In the genomic region with DNA sequence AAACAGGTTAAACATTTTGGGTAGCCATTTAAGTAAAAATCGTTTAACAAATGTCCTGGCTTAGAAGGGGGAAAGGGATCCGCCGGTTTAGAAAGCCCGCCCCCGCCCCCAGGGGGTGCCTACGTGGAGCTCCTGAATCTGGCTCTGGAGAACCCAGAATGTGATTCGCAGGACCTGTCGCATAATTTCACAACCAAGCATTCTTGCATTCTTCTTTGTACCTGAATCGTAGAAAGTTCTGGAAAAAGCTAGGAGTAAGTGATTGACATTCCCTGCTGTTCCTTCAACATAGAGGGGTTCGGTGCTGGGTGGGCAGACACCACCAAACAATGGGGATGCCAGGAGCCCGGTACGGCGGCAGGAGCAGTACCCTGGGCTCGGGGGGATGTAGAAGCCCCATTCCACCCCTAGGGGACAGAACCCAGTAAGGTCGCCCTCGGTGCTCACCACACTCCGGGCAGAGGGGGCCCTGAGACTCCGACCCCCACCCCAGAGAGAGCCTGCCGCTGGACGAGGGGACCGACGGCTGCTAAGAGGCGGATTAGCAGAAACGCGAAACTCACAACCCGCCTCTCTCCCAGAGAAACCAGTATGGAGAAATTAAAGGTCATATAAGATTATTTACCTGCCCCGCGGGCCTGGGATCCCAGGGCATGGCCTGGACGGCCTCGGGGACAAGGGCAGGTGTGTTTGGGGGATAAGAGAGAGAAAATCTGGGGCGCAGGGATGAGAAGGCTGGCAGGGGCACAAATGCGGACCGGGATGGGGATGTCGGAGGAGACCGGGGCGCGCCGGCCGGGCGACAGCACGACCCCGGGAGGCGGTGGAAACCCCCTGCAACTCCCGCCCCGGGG, we compare ENCODE assay signal across 9 cellular contexts. TPM values are rescaled to one million over a fixed set of nuclear protein-coding genes. Genes with fewer than 3 reads are reported as not detected.
DNase-seq lines count a peak whose midpoint lies in the region; ATAC-seq, FAIRE-seq and TF ChIP-seq lines count a peak whose summit lies in the region.
"Had no signal": no experiment of that assay in that cellular context is flagged by ENCODE, and none has a peak within 500 bp of the region (broad histone marks: within the 10 kb centered on the region; RNA-seq: fewer than 3 reads in every experiment).

No MANE protein-coding gene starts in this region.

- H3K4me1 Mint-ChIP-seq in stimulated activated naive CD8-positive, alpha-beta T cell treated with anti-CD3 and anti-CD28 coated beads, Interleukin-15, Interleukin-2, amounts not matched to agents 100 ng/mL and 50 ng/mL, for 24 hours (ENCODE audit: low read depth), result peaks cover 11% of the 10 kb centered on the region

- H3K9me3 ChIP-seq in BE2C, result no peaks in the 10 kb centered on the region
- H3K9me3 ChIP-seq in K562 (replicated peaks; ENCODE audit: control insufficient read depth, insufficient read depth, low read depth, low read length), result no peaks in the 10 kb centered on the region
- H3K9me3 ChIP-seq in kidney (ENCODE audit: control insufficient read depth in 1 of 2, low read length in 2 of 2), result no peaks in the 10 kb centered on the region

- H4K20me1 ChIP-seq in K562 (replicated peaks; ENCODE audit: control insufficient read depth, insufficient read depth, low read length), result no peaks in the 10 kb centered on the region

- peaks cover 67% of the 10 kb centered on the region for H3K27me3 Mint-ChIP-seq in stimulated activated naive CD8-positive, alpha-beta T cell treated with anti-CD3 and anti-CD28 coated beads, Interleukin-15, Interleukin-2, amounts not matched to agents 100 ng/mL and 50 ng/mL, for 24 hours

- no peak for TF ChIP-seq RAD21 in K562 (CRISPR knock-in tag; conservative IDR thresholded peaks at IDR 0.05 in 1 of 2, IDR thresholded peaks at IDR 0.05 in 1 of 2)

- no peak for TF ChIP-seq EP300 in K562 (IDR thresholded peaks at IDR 0.05; ENCODE audit: low read length)

- H3K27me3 ChIP-seq in BE2C (peaks cover 11% of the 10 kb centered on the region), K562 (ENCODE audit: control insufficient read depth in 2 of 2, insufficient read depth in 2 of 2, low read length in 2 of 2) (no peaks in the 10 kb centered on the region)

- H3K27ac ChIP-seq in K562 (ENCODE audit: extremely low read depth, low read depth, low read length), result no peak overlapping the region
- H3K27ac ChIP-seq in kidney (ENCODE audit: low read depth in 2 of 2, low read length in 2 of 2), result peak overlapping the region; percentile 82 to 84

- H3K4me3 ChIP-seq in BE2C (ENCODE audit: low read depth, low read length), result peak overlapping the region; percentile 60
- H3K4me3 ChIP-seq in K562, result peak overlapping the region; percentile 58
- peak overlapping the region; percentile 82 to 83 for H3K4me3 ChIP-seq in kidney (ENCODE audit: low read length in 2 of 2)

- H3K27ac Mint-ChIP-seq in stimulated activated naive CD8-positive, alpha-beta T cell treated with anti-CD3 and anti-CD28 coated beads, Interleukin-15, Interleukin-2, amounts not matched to agents 100 ng/mL and 50 ng/mL, for 24 hours, result no peak overlapping the region

- POLR2A ChIA-PET in K562 (lab: Yijun Ruan, JAX), result interaction anchor here (1.0 kb wide), 1 partner anchor 15 kb away, joined by 5 read pairs; no protein-coding TSS in a partner anchor

- peak overlapping the region; percentile 73 for H2AFZ ChIP-seq in K562 (ENCODE audit: low read depth, low read length)

- H3K9me1 ChIP-seq in K562 (ENCODE audit: control insufficient read depth, insufficient read depth, low read length), result no peaks in the 10 kb centered on the region

- H3K9me3 Mint-ChIP-seq in stimulated activated naive CD8-positive, alpha-beta T cell treated with anti-CD3 and anti-CD28 coated beads, Interleukin-15, Interleukin-2, amounts not matched to agents 100 ng/mL and 50 ng/mL, for 24 hours, result no peaks in the 10 kb centered on the region

- peak overlapping the region; percentile 84 for H3K4me3 Mint-ChIP-seq in stimulated activated naive CD8-positive, alpha-beta T cell treated with anti-CD3 and anti-CD28 coated beads, Interleukin-15, Interleukin-2, amounts not matched to agents 100 ng/mL and 50 ng/mL, for 24 hours

- in situ Hi-C loops in K562 (cut with MboI), result no loop called here

- H3K4me2 ChIP-seq in K562 (ENCODE audit: insufficient read depth, low read length), result peak overlapping the region; percentile 71

- no peak for TF ChIP-seq POLR2A in K562 (conservative IDR thresholded peaks at IDR 0.05)

- DNase-seq in BE2C (peak; percentile 41), NCI-H748 (lab: John Stamatoyannopoulos, UW; ENCODE audit: unreplicated experiment) (peak; percentile 67), K562 (ENCODE audit: extremely low read depth in 1 of 4, low spot score in 3 of 4) (peak; percentile 23 to 51 (median 36)), kidney (peak; percentile 79), NOMO-1 (lab: John Stamatoyannopoulos, UW; ENCODE audit: unreplicated experiment in 2 of 2) (no peak)

- peak; percentile 29; the same call in 1 of the 2 replicates for TF ChIP-seq CTCF in BE2C (IDR thresholded peaks at IDR 0.05; ENCODE audit: low read depth, low read length)
- TF ChIP-seq CTCF in K562 (IDR thresholded peaks at IDR 0.05 in 2 of 3, conservative IDR thresholded peaks at IDR 0.05 in 1 of 3; ENCODE audit: insufficient read depth in 2 of 3, low read depth in 1 of 3, low read length in 3 of 3), result 0 out of 6 replicates have a peak, but pooled peaks of 1 of the 3 experiments have one; percentile 25
- no peak for TF ChIP-seq CTCF in kidney (IDR thresholded peaks at IDR 0.05; ENCODE audit: borderline replicate concordance, extremely low read depth, insufficient read depth)

- no TSS peak for BruUV-seq in K562 (replicated peaks; lab: Mats Ljungman, UMichigan)

- peak; percentile 52 for ATAC-seq in GM18511 (IDR thresholded peaks at IDR 0.05; ENCODE audit: unreplicated experiment)
- ATAC-seq in HG02885 (IDR thresholded peaks at IDR 0.05; ENCODE audit: poor library complexity, unreplicated experiment), result peak; percentile 22
- ATAC-seq in K562, result peak; percentile 73

- H3K9ac ChIP-seq in K562 (ENCODE audit: insufficient read depth in 1 of 2, low read depth in 2 of 2, low read length in 2 of 2), result peak overlapping the region; percentile 17 to 91; a peak in 3 of 4 replicates
- peak overlapping the region; percentile 77 to 84 for H3K9ac ChIP-seq in kidney (ENCODE audit: low read length in 2 of 2)

- no peaks in the 10 kb centered on the region for H3K79me2 ChIP-seq in K562 (ENCODE audit: control insufficient read depth, insufficient read depth, low read length)

- CTCF ChIA-PET in K562 (lab: Yijun Ruan, JAX; ENCODE audit: low intra/inter-chr PET ratio), result no interaction called here

- WGBS in K562 (ENCODE audit: insufficient coverage, low coverage, missing lambda C conversion rate), result 5% methylated on average over 42 of the region's 45 CpGs

- FAIRE-seq in K562 (lab: Jason Lieb, UNC) (no peak), kidney (lab: Jason Lieb, UNC) (no peak)
- FAIRE-seq: TTC549 had no signal

- H3K36me3 ChIP-seq in BE2C (no peaks in the 10 kb centered on the region), K562 (ENCODE audit: control insufficient read depth, insufficient read depth, low read length) (no peaks in the 10 kb centered on the region), kidney (ENCODE audit: control insufficient read depth in 1 of 2, insufficient read depth in 2 of 2, low read length in 2 of 2) (no peaks in the 10 kb centered on the region)

- intact Hi-C loops in K562 (cut with micrococcal nuclease) (loop anchor here (5.0 kb wide), 1 partner anchor 134 kb away; no protein-coding TSS in a partner anchor), kidney (cut with DNase I) (no loop called here)

- H3K36me3 Mint-ChIP-seq in stimulated activated naive CD8-positive, alpha-beta T cell treated with anti-CD3 and anti-CD28 coated beads, Interleukin-15, Interleukin-2, amounts not matched to agents 100 ng/mL and 50 ng/mL, for 24 hours (ENCODE audit: low read depth), result no peaks in the 10 kb centered on the region

- H3K4me1 ChIP-seq in BE2C (no peaks in the 10 kb centered on the region; the same call in 1 of the 2 replicates), K562 (replicated peaks in 1 of 2; ENCODE audit: control insufficient read depth in 2 of 2, insufficient read depth in 2 of 2, low read length in 2 of 2) (peaks cover 0 to 16% of the 10 kb centered on the region in 2 experiments; a peak in 3 of 5 replicates), kidney (ENCODE audit: control insufficient read depth in 1 of 2, insufficient read depth in 1 of 2, low read depth in 1 of 2, low read length in 2 of 2) (peaks cover 0 to 3% of the 10 kb centered on the region in 2 donors)

RNA-seq across cellular contexts. Expression of gene CSRP2, which starts 0.5 kb away (rescaled TPM):
- 1.8 TPM for polyA plus RNA-seq in BE2C (2012; ENCODE audit: insufficient read depth, insufficient read length, low read depth)
- 2.1 and 3.9 TPM in 2 replicates for total RNA-seq in K562 (2011; cell fraction: chromatin; rRNA removed; ENCODE audit: low replicate concordance)
- total RNA-seq in K562 (2011; cell fraction: nucleolus; rRNA removed), result 1.5 and 1.6 TPM in 2 replicates
- total RNA-seq in K562 (2011; cell fraction: nucleoplasm; rRNA removed), result 3.7 and 9.9 TPM in 2 replicates
- total RNA-seq in K562 (2014; rRNA removed) (0.32 and 0.73 TPM in 2 replicates), K562 (2014; rRNA removed; fragmentation: Illumina TruSeq; extraction: Trizol) (1.9 and 2.4 TPM in 2 replicates), K562 (2015; rRNA removed; fragmentation: Illumina TruSeq; extraction: Trizol) (0.60 and 0.83 TPM in 2 replicates), K562 (2021) (1.6 and 2.3 TPM in 2 replicates), kidney (40.8 TPM)
- polyA plus RNA-seq in K562 (2011; rRNA removed) (4.6 and 5.9 TPM in 2 replicates), K562 (2014; fragmentation: Illumina TruSeq; extraction: Trizol) (1.1 and 1.9 TPM in 2 replicates), K562 (2014; fragmentation: Nextera tagmentation; extraction: Ambion mirVana) (1 to 10 TPM; 4.1 to 6.2 TPM), K562 (2014; rRNA removed) (2.3 and 3.4 TPM in 2 replicates), kidney (ENCODE audit: insufficient read depth, low read depth, low replicate concordance) (189 TPM)
- polyA plus RNA-seq in K562 (2011; cell fraction: cytosol; rRNA removed), result 3.1 and 3.6 TPM in 2 replicates
- 1.6 and 3.5 TPM in 2 replicates for polyA plus RNA-seq in K562 (2011; cell fraction: nucleus; rRNA removed)
- 0.97 and 1.9 TPM in 2 replicates for polyA plus RNA-seq in K562 (2012)
- 2.2 and 4.0 TPM in 2 replicates for polyA minus RNA-seq in K562 (2011; rRNA and poly(A)+ RNA removed)
- 1.6 and 2.2 TPM in 2 replicates for polyA minus RNA-seq in K562 (2011; cell fraction: cytosol; rRNA and poly(A)+ RNA removed)
- 1.3 and 2.9 TPM in 2 replicates for polyA minus RNA-seq in K562 (2011; cell fraction: nucleus; rRNA and poly(A)+ RNA removed)

Comparison
In these comparisons a context has a peak if more than half of its experiments do, and no peak if none do; other contexts are left out.
1. DNase-seq: peak in BE2C (single experiment), NCI-H748 (single experiment), K562 (4 of 4) and kidney (single experiment); none in NOMO-1 (0 of 2).
2. ATAC-seq: peak in every context shown above with its lines; median percentile 73 in K562; 52 in GM18511; 22 in HG02885.
3. Peak in every context shown above with its lines, with median percentiles within 50 percentile points of each other: H3K4me3 ChIP-seq.